In the genomic region with DNA sequence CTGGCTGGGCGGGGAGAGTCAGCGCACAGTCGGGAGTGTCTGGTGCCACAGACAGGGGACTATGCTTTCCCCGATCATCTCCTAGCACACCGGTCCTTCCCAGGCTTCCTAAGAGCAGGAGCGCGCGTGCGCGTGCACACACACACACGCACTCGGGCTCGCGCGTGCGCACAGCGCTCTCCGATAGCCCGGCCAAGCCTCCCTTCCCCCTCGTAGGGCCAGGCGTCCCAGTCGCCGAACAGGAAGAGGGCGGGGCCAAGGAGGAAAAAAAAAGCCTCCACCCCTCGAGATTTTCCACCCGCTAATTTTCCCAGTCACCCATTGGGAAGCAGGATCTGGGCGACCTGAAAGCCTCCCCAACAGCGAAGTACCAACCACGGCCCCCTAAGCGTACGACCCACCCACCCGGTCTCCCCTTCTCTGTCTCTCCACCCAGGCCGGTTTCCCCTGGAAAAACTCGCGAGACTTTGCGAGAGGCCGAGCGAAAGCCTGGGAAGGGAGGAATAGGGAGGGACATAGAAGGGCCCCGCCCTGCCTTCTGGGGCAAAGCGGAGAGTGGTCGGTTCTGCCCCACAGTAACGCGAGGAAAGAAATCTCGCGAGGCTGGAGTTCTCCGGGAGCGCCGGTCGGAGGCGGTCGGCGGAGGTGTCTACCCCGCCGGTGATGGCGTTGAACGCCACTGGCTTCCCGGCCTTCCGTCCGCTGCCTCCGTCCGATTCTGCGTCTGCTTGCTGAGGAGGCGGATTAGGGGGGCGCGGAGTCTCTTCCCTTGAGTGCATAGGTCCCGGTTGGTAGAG, we compare ENCODE assay signal across 8 cellular contexts. TPM values are rescaled to one million over a fixed set of nuclear protein-coding genes. Genes with fewer than 3 reads are reported as not detected.
A peak's percentile ranks its signal among the peaks of the same experiment; 100 is the strongest.
DNase-seq lines count a peak whose midpoint lies in the region; ATAC-seq and TF ChIP-seq lines count a peak whose summit lies in the region.

A gene (plus strand): TSS at position 608 of the 797 bp plus-strand sequence. CDS start 15,689 bp downstream, outside the sequence.
A gene with protein sequence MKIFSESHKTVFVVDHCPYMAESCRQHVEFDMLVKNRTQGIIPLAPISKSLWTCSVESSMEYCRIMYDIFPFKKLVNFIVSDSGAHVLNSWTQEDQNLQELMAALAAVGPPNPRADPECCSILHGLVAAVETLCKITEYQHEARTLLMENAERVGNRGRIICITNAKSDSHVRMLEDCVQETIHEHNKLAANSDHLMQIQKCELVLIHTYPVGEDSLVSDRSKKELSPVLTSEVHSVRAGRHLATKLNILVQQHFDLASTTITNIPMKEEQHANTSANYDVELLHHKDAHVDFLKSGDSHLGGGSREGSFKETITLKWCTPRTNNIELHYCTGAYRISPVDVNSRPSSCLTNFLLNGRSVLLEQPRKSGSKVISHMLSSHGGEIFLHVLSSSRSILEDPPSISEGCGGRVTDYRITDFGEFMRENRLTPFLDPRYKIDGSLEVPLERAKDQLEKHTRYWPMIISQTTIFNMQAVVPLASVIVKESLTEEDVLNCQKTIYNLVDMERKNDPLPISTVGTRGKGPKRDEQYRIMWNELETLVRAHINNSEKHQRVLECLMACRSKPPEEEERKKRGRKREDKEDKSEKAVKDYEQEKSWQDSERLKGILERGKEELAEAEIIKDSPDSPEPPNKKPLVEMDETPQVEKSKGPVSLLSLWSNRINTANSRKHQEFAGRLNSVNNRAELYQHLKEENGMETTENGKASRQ (minus strand): TSS at position 119 of the 797 bp plus-strand sequence. CDS start 1,178 bp downstream, outside the sequence.

- H3K27me3 Mint-ChIP-seq in CD8-positive, alpha-beta T cell (ENCODE audit: low read depth) = no peaks in the 10 kb centered on the region

- DNase-seq in CD8-positive, alpha-beta T cell = peak; percentile 90 to 96 (median 95)
- peak; percentile 100 for DNase-seq in HS-27A (ENCODE audit: low read depth)
- peak; percentile 72 for DNase-seq in NK-92 (lab: John Stamatoyannopoulos, UW; ENCODE audit: unreplicated experiment)
- peak; percentile 91 to 92 for DNase-seq in activated CD8-positive, alpha-beta memory T cell treated with anti-CD3 and anti-CD28 coated beads for 1 hour (ENCODE audit: extremely low read depth in 1 of 2, low read depth in 1 of 2)
- DNase-seq in effector CD4-positive, alpha-beta T cell = peak; percentile 97
- peak; percentile 99 for DNase-seq in lung (ENCODE audit: low spot score)
- peak; percentile 93 to 96 (median 95) for DNase-seq in stimulated activated CD4-positive, alpha-beta T cell treated with anti-CD3 and anti-CD28 coated beads, TNF-alpha, amount 100 ng/mL, for 4 hours (ENCODE audit: low read depth in 3 of 3)

- peak within 1 kb of the TSS; percentile 98 for H3K4me3 Mint-ChIP-seq in CD8-positive, alpha-beta T cell

- 0% methylated on average over 62 to 66 of the region's 66 CpGs for WGBS in lung, 2 donors

- H3K36me3 Mint-ChIP-seq in CD8-positive, alpha-beta T cell = peaks cover 30% of the 10 kb centered on the region

- peak; percentile 89 for ATAC-seq in CD8-positive, alpha-beta T cell
- ATAC-seq in GM19467 (IDR thresholded peaks at IDR 0.05; ENCODE audit: unreplicated experiment) = peak; percentile 80
- peak; percentile 98 for ATAC-seq in lung (ENCODE audit: insufficient read depth, low FRiP score)

- no peaks in the 10 kb centered on the region for H3K36me3 ChIP-seq in CD8-positive, alpha-beta T cell (ENCODE audit: insufficient read depth, low read length)
- H3K36me3 ChIP-seq in lung (ENCODE audit: control insufficient read depth in 2 of 2, insufficient read depth in 2 of 2, low read length in 2 of 2) = peaks cover 0 to 3% of the 10 kb centered on the region in 2 donors

- peak within 1 kb of the TSS; percentile 89 for H3K27ac ChIP-seq in CD8-positive, alpha-beta T cell (ENCODE audit: low read depth, low read length)
- H3K27ac ChIP-seq in lung (ENCODE audit: low read depth in 1 of 2, low read length in 1 of 2) = peak within 1 kb of the TSS; percentile 80 to 98

- no peak for TF ChIP-seq CTCF in CD8-positive, alpha-beta T cell (IDR thresholded peaks at IDR 0.05)
- TF ChIP-seq CTCF in lung (IDR thresholded peaks at IDR 0.05; ENCODE audit: control extremely low read depth, extremely low read depth) = no peak

- no peaks in the 10 kb centered on the region for H3K9me3 ChIP-seq in CD8-positive, alpha-beta T cell (ENCODE audit: low read length)
- no peaks in the 10 kb centered on the region for H3K9me3 ChIP-seq in lung (ENCODE audit: control insufficient read depth in 2 of 2, insufficient read depth in 1 of 2, low read length in 1 of 2)

- H3K4me3 ChIP-seq in CD8-positive, alpha-beta T cell (ENCODE audit: low read depth, low read length) = peak within 1 kb of the TSS; percentile 92
- peak within 1 kb of the TSS; percentile 87 for H3K4me3 ChIP-seq in lung

- no peaks in the 10 kb centered on the region for H3K9me3 Mint-ChIP-seq in CD8-positive, alpha-beta T cell

- no peaks in the 10 kb centered on the region for H3K27me3 ChIP-seq in CD8-positive, alpha-beta T cell (ENCODE audit: insufficient read depth, low read length)
- no peaks in the 10 kb centered on the region for H3K27me3 ChIP-seq in lung (ENCODE audit: control insufficient read depth, insufficient read depth)

- peak within 1 kb of the TSS; percentile 97 for H3K27ac Mint-ChIP-seq in CD8-positive, alpha-beta T cell

- intact Hi-C loops in CD8-positive, alpha-beta T cell (cut with DNase I, micrococcal nuclease) = loop anchor here (1.0 to 10.0 kb wide), 14 partner anchors 34 to 1743 kb away; a partner anchor contains a TSS

- peaks cover 47% of the 10 kb centered on the region for H3K4me1 ChIP-seq in CD8-positive, alpha-beta T cell (ENCODE audit: insufficient read depth, low read length)
- peaks cover 0 to 15% of the 10 kb centered on the region in 2 donors for H3K4me1 ChIP-seq in lung (ENCODE audit: control insufficient read depth in 2 of 2, insufficient read depth in 2 of 2, low read length in 2 of 2)

- peaks cover 74% of the 10 kb centered on the region for H3K4me1 Mint-ChIP-seq in CD8-positive, alpha-beta T cell (ENCODE audit: low read depth)

- POLR2A ChIA-PET in CD8-positive, alpha-beta T cell (lab: Charles Lee) = interaction anchor here (0.8 kb wide), 1 partner anchor 85 kb away, joined by 4 read pairs; a partner anchor contains a TSS

- CTCF ChIA-PET in CD8-positive, alpha-beta T cell (lab: Charles Lee) = interaction anchor here (0.8 to 1.0 kb wide), 2 partner anchors 76 to 77 kb away, joined by 3 to 4 read pairs; a partner anchor contains a TSS

RNA-seq across cellular contexts. Expression of the first gene that starts in this region (rescaled TPM):
- 10 to 100 TPM; 44.1 to 47.5 TPM for total RNA-seq in CD8-positive, alpha-beta T cell
- 100 to 1,000 TPM in 1 of 2 donors, 10 to 100 TPM in 1; 37.9 to 110 TPM for total RNA-seq in lung
- 10 to 100 TPM; 32.8 to 40.5 TPM for polyA plus RNA-seq in lung

RNA-seq across cellular contexts. Expression of the second gene that starts in this region (rescaled TPM):
- 10 to 100 TPM; 11.8 to 12.1 TPM for total RNA-seq in CD8-positive, alpha-beta T cell
- total RNA-seq in lung = 10 to 100 TPM; 16.8 to 19.0 TPM
- polyA plus RNA-seq in lung = 10 to 100 TPM; 12.4 to 21.8 TPM

Comparison
In these comparisons a context has a peak if more than half of its experiments do, and no peak if none do; other contexts are left out.
1. Peak in every context shown above with its lines: DNase-seq, ATAC-seq, H3K4me3 ChIP-seq and H3K27ac ChIP-seq.